In genomic region chr1:165144757-165145397, GRCh38 we compare ENCODE assay signal across 8 cellular contexts.
DNase-seq lines count a peak whose midpoint lies in the region; ATAC-seq and TF ChIP-seq lines count a peak whose summit lies in the region.

No MANE protein-coding gene starts in this region.

- H3K27ac ChIP-seq in 22Rv1 = no peak overlapping the region

- H3K27me3 Mint-ChIP-seq in activated CD4-positive, alpha-beta memory T cell treated with anti-CD3 and anti-CD28 coated beads for 36 hours = peaks cover 5% of the 10 kb centered on the region
- peaks cover 61% of the 10 kb centered on the region for H3K27me3 Mint-ChIP-seq in progenitor cell of endocrine pancreas

- intact Hi-C loops in activated CD4-positive, alpha-beta memory T cell treated with anti-CD3 and anti-CD28 coated beads for 36 hours (cut with micrococcal nuclease) = loop anchor here (1.0 to 10.0 kb wide), 2 partner anchors 224 to 450 kb away; no protein-coding TSS in a partner anchor

- TF ChIP-seq CTCF in 22Rv1 (IDR thresholded peaks at IDR 0.05) = peak; percentile 95
- TF ChIP-seq CTCF in progenitor cell of endocrine pancreas (IDR thresholded peaks at IDR 0.05; ENCODE audit: unreplicated experiment) = peak; percentile 91

- H3K27ac Mint-ChIP-seq in activated CD4-positive, alpha-beta memory T cell treated with anti-CD3 and anti-CD28 coated beads for 36 hours = no peak overlapping the region
- no peak overlapping the region for H3K27ac Mint-ChIP-seq in progenitor cell of endocrine pancreas

- CTCF ChIA-PET in activated CD4-positive, alpha-beta memory T cell treated with anti-CD3 and anti-CD28 coated beads for 36 hours (lab: Charles Lee) = interaction anchor here (0.7 to 1.8 kb wide), 7 partner anchors 15 to 371 kb away, joined by 3 to 20 read pairs (median 4); no protein-coding TSS in a partner anchor

- no peak overlapping the region for H3K4me3 Mint-ChIP-seq in activated CD4-positive, alpha-beta memory T cell treated with anti-CD3 and anti-CD28 coated beads for 36 hours
- H3K4me3 Mint-ChIP-seq in progenitor cell of endocrine pancreas (ENCODE audit: low read depth) = no peak overlapping the region

- DNase-seq in GM04504 (ENCODE audit: low read depth) = peak; percentile 38
- peak; percentile 70 for DNase-seq in NCI-H2171 treated with DMSO at 0.1 percent for 48 hours (lab: John Stamatoyannopoulos, UW)
- peak; percentile 49 for DNase-seq in activated CD4-positive, alpha-beta memory T cell treated with anti-CD3 and anti-CD28 coated beads for 36 hours
- DNase-seq in globus pallidus (ENCODE audit: low spot score) = peak; percentile 54
- DNase-seq in progenitor cell of endocrine pancreas (ENCODE audit: low spot score, unreplicated experiment) = peak; percentile 54

- no peaks in the 10 kb centered on the region for H3K9me3 Mint-ChIP-seq in activated CD4-positive, alpha-beta memory T cell treated with anti-CD3 and anti-CD28 coated beads for 36 hours
- no peaks in the 10 kb centered on the region for H3K9me3 Mint-ChIP-seq in progenitor cell of endocrine pancreas (ENCODE audit: low read depth)

- no peaks in the 10 kb centered on the region for H3K4me1 Mint-ChIP-seq in activated CD4-positive, alpha-beta memory T cell treated with anti-CD3 and anti-CD28 coated beads for 36 hours (ENCODE audit: low read depth)
- no peaks in the 10 kb centered on the region for H3K4me1 Mint-ChIP-seq in progenitor cell of endocrine pancreas (ENCODE audit: low read depth)

- no peaks in the 10 kb centered on the region for H3K36me3 Mint-ChIP-seq in activated CD4-positive, alpha-beta memory T cell treated with anti-CD3 and anti-CD28 coated beads for 36 hours
- no peaks in the 10 kb centered on the region for H3K36me3 Mint-ChIP-seq in progenitor cell of endocrine pancreas (ENCODE audit: insufficient read depth)

- peak; percentile 67 for ATAC-seq in HG02884 (IDR thresholded peaks at IDR 0.05; ENCODE audit: unreplicated experiment)
- ATAC-seq in HG03108 (IDR thresholded peaks at IDR 0.05; ENCODE audit: unreplicated experiment) = no peak

- POLR2A ChIA-PET in activated CD4-positive, alpha-beta memory T cell treated with anti-CD3 and anti-CD28 coated beads for 36 hours (lab: Charles Lee) = no interaction called here
